ENCODE assay signal across 19 cellular contexts in genomic region chr6:115766745-115767462, GRCh38.
"Had no signal": no experiment of that assay in that cellular context is flagged by ENCODE, and none has a peak within 500 bp of the region (broad histone marks: within the 10 kb centered on the region; RNA-seq: fewer than 3 reads in every experiment).

No MANE protein-coding gene starts in this region.

- H3K36me3 Mint-ChIP-seq: activated CD8-positive, alpha-beta memory T cell treated with anti-CD3 and anti-CD28 coated beads, Interleukin-2, amount 10 ng/mL, durations not matched to agents 7 days and 5 days; activated naive CD4-positive, alpha-beta T cell treated with anti-CD3 and anti-CD28 coated beads, Interleukin-2, amount 50 U/mL, for 72 hours; brain; natural killer cell treated with Interleukin-12 subunit alpha and Interleukin-12 subunit beta and Interleukin-15 and Interleukin-18, amount 100 ng/mL, for 72 hours; type B pancreatic cell had no signal

- H3K9me3 ChIP-seq: suprapubic skin had no signal

- H3K27me3 ChIP-seq: esophagus muscularis mucosa, heart left ventricle, suprapubic skin had no signal

- H3K4me1 Mint-ChIP-seq: activated CD8-positive, alpha-beta memory T cell treated with anti-CD3 and anti-CD28 coated beads, Interleukin-2, amount 10 ng/mL, durations not matched to agents 7 days and 5 days had no signal

- DNase-seq: activated CD4-positive, alpha-beta T cell treated with anti-CD3 and anti-CD28 coated beads, Interleukin-2, amount 50 U/mL, for 48 hours; activated CD4-positive, CD25-positive, alpha-beta regulatory T cell treated with anti-CD3 and anti-CD28 coated beads, Interleukin-2, amount 50 U/mL, for 72 hours; activated CD8-positive, alpha-beta memory T cell treated with anti-CD3 and anti-CD28 coated beads, Interleukin-2, amount 10 ng/mL, durations not matched to agents 7 days and 5 days; activated effector memory CD4-positive, alpha-beta T cell treated with anti-CD3 and anti-CD28 coated beads, Interleukin-2, amount 50 U/mL, for 16 hours; activated T-cell treated with anti-CD3 and anti-CD28 coated beads, Interleukin-2, amount 50 U/mL, for 4 hours; amniotic stem cell; heart left ventricle; left ventricle myocardium inferior; mesenchymal stem cell; stimulated activated CD4-positive, alpha-beta T cell treated with anti-CD3 and anti-CD28 coated beads, Interleukin-4, amount 100 ng/mL, for 1 hour; stimulated activated CD8-positive, alpha-beta memory T cell treated with anti-CD3 and anti-CD28 coated beads, Interleukin-4, amount 100 ng/mL, for 48 hours; stimulated activated naive CD8-positive, alpha-beta T cell treated with anti-CD3 and anti-CD28 coated beads, Interleukin-15, Interleukin-2, amounts not matched to agents 100 U/mL and 50 U/mL, for 24 hours; T-helper 2 cell had no signal

- H3K27ac Mint-ChIP-seq: activated CD8-positive, alpha-beta memory T cell treated with anti-CD3 and anti-CD28 coated beads, Interleukin-2, amount 10 ng/mL, durations not matched to agents 7 days and 5 days; activated naive CD4-positive, alpha-beta T cell treated with anti-CD3 and anti-CD28 coated beads, Interleukin-2, amount 50 U/mL, for 72 hours; brain; natural killer cell treated with Interleukin-12 subunit alpha and Interleukin-12 subunit beta and Interleukin-15 and Interleukin-18, amount 100 ng/mL, for 72 hours; type B pancreatic cell had no signal

- H3K36me3 ChIP-seq: esophagus muscularis mucosa, heart left ventricle, left ventricle myocardium inferior, suprapubic skin had no signal

- H3K27me3 Mint-ChIP-seq: activated CD8-positive, alpha-beta memory T cell treated with anti-CD3 and anti-CD28 coated beads, Interleukin-2, amount 10 ng/mL, durations not matched to agents 7 days and 5 days; brain; natural killer cell treated with Interleukin-12 subunit alpha and Interleukin-12 subunit beta and Interleukin-15 and Interleukin-18, amount 100 ng/mL, for 72 hours; type B pancreatic cell had no signal

- H3K9me3 Mint-ChIP-seq: activated T-cell treated with anti-CD3 and anti-CD28 coated beads, Interleukin-2, amount 50 U/mL, for 4 hours; type B pancreatic cell had no signal

- H3K4me1 ChIP-seq: heart left ventricle, left ventricle myocardium inferior, suprapubic skin had no signal

- H3K4me3 ChIP-seq: esophagus muscularis mucosa, heart left ventricle, left ventricle myocardium inferior, suprapubic skin had no signal

- H3K27ac ChIP-seq: esophagus muscularis mucosa, heart left ventricle, left ventricle myocardium inferior, suprapubic skin had no signal

- ATAC-seq: activated CD8-positive, alpha-beta memory T cell treated with anti-CD3 and anti-CD28 coated beads, Interleukin-2, amount 10 ng/mL, durations not matched to agents 7 days and 5 days; activated naive CD4-positive, alpha-beta T cell treated with anti-CD3 and anti-CD28 coated beads, Interleukin-2, amount 50 U/mL, for 72 hours; activated T-cell treated with anti-CD3 and anti-CD28 coated beads, Interleukin-2, amount 50 U/mL, for 4 hours; heart left ventricle; natural killer cell treated with Interleukin-12 subunit alpha and Interleukin-12 subunit beta and Interleukin-15 and Interleukin-18, amount 100 ng/mL, for 72 hours; stimulated activated naive CD8-positive, alpha-beta T cell treated with anti-CD3 and anti-CD28 coated beads, Interleukin-15, Interleukin-2, amounts not matched to agents 100 U/mL and 50 U/mL, for 24 hours had no signal

- H3K4me3 Mint-ChIP-seq: activated CD8-positive, alpha-beta memory T cell treated with anti-CD3 and anti-CD28 coated beads, Interleukin-2, amount 10 ng/mL, durations not matched to agents 7 days and 5 days; activated T-cell treated with anti-CD3 and anti-CD28 coated beads, Interleukin-2, amount 50 U/mL, for 4 hours; brain; natural killer cell treated with Interleukin-12 subunit alpha and Interleukin-12 subunit beta and Interleukin-15 and Interleukin-18, amount 100 ng/mL, for 72 hours; type B pancreatic cell had no signal
